Comparison of ENCODE assay signal across 8 cellular contexts in genomic region chr22:50582562-50583293, GRCh38. TPM values are rescaled to one million over a fixed set of nuclear protein-coding genes. Genes with fewer than 3 reads are reported as not detected.
DNase-seq lines count a peak whose midpoint lies in the region; ATAC-seq and TF ChIP-seq lines count a peak whose summit lies in the region.

Gene CHKB (minus strand): TSS chr22:50582849. CDS start chr22:50582781, 68 bp downstream.

- CTCF ChIA-PET in BJ (lab: Yijun Ruan, JAX): interaction anchor here (1.2 to 2.2 kb wide), 3 partner anchors 11 to 57 kb away, joined by 3 to 9 read pairs (median 4); partner anchors contain the start of gene SCO2

- H3K27me3 ChIP-seq in BJ (ENCODE audit: control insufficient read depth, insufficient read depth, low read length) (no peaks in the 10 kb centered on the region), colonic mucosa (no peaks in the 10 kb centered on the region)

- H3K36me3 ChIP-seq in BJ (ENCODE audit: control insufficient read depth, insufficient read depth, low read length) (peaks cover 8% of the 10 kb centered on the region), colonic mucosa (no peaks in the 10 kb centered on the region)

- peak within 1 kb of the TSS; percentile 83 for H3K4me3 ChIP-seq in BJ (ENCODE audit: low read depth, low read length)
- peak within 1 kb of the TSS; percentile 85 for H3K4me3 ChIP-seq in colonic mucosa

- POLR2A ChIA-PET in BJ (lab: Charles Lee): no interaction called here

- TF ChIP-seq CTCF in BJ (IDR thresholded peaks at IDR 0.05; ENCODE audit: insufficient read depth, low read depth, low read length) (no peak), colonic mucosa (IDR thresholded peaks at IDR 0.05) (no peak)

- peak within 1 kb of the TSS; percentile 93 for H3K4me3 Mint-ChIP-seq in activated CD4-positive, alpha-beta T cell treated with anti-CD3 and anti-CD28 coated beads, Interleukin-2, amount 10 ng/mL, durations not matched to agents 24 days and 14 days

- H3K4me1 Mint-ChIP-seq in activated CD4-positive, alpha-beta T cell treated with anti-CD3 and anti-CD28 coated beads, Interleukin-2, amount 10 ng/mL, durations not matched to agents 24 days and 14 days: peaks cover 14% of the 10 kb centered on the region

- ATAC-seq in GM19324 (IDR thresholded peaks at IDR 0.05; ENCODE audit: low FRiP score, unreplicated experiment): peak; percentile 94
- peak; percentile 81 for ATAC-seq in HG03469 (IDR thresholded peaks at IDR 0.05; ENCODE audit: unreplicated experiment)

- H3K36me3 Mint-ChIP-seq in activated CD4-positive, alpha-beta T cell treated with anti-CD3 and anti-CD28 coated beads, Interleukin-2, amount 10 ng/mL, durations not matched to agents 24 days and 14 days (ENCODE audit: low read depth): peaks cover 18% of the 10 kb centered on the region

- DNase-seq in BJ (ENCODE audit: low read depth): peak; percentile 80
- peak; percentile 85 for DNase-seq in NCI-H526 treated with DMSO at 0.1 percent for 48 hours (lab: John Stamatoyannopoulos, UW)
- peak; percentile 100 for DNase-seq in activated CD4-positive, alpha-beta T cell treated with anti-CD3 and anti-CD28 coated beads, Interleukin-2, amount 10 ng/mL, durations not matched to agents 24 days and 14 days
- peak; percentile 98 for DNase-seq in colonic mucosa
- DNase-seq in kidney tubule cell (ENCODE audit: low spot score): peak; percentile 99
- DNase-seq in stimulated activated CD4-positive, alpha-beta T cell treated with anti-CD3 and anti-CD28 coated beads, Interleukin-1b, Interleukin-23, amount 100 ng/mL, for 24 hours (ENCODE audit: low read depth in 4 of 4, low spot score in 1 of 4): peak; percentile 93 to 98 (median 94)

- no peaks in the 10 kb centered on the region for H3K9me3 ChIP-seq in colonic mucosa

- intact Hi-C loops in activated CD4-positive, alpha-beta T cell treated with anti-CD3 and anti-CD28 coated beads, Interleukin-2, amount 10 ng/mL, durations not matched to agents 24 days and 14 days (cut with micrococcal nuclease): loop anchor here (1.0 to 2.0 kb wide), 8 partner anchors 19 to 112 kb away; partner anchors contain the start of genes ARSA, LMF2, SCO2 and TYMP
- intact Hi-C loops in colonic mucosa (cut with DNase I): no loop called here

- peak within 1 kb of the TSS; percentile 90 to 99 for H3K9ac ChIP-seq in colonic mucosa (ENCODE audit: low read depth in 2 of 2, low read length in 2 of 2)

- H3K9me3 Mint-ChIP-seq in activated CD4-positive, alpha-beta T cell treated with anti-CD3 and anti-CD28 coated beads, Interleukin-2, amount 10 ng/mL, durations not matched to agents 24 days and 14 days: no peaks in the 10 kb centered on the region

- H3K27me3 Mint-ChIP-seq in activated CD4-positive, alpha-beta T cell treated with anti-CD3 and anti-CD28 coated beads, Interleukin-2, amount 10 ng/mL, durations not matched to agents 24 days and 14 days: no peaks in the 10 kb centered on the region

- peak within 1 kb of the TSS; percentile 99 for H3K27ac ChIP-seq in colonic mucosa

- H3K4me1 ChIP-seq in colonic mucosa: peaks cover 9% of the 10 kb centered on the region

- H3K27ac Mint-ChIP-seq in activated CD4-positive, alpha-beta T cell treated with anti-CD3 and anti-CD28 coated beads, Interleukin-2, amount 10 ng/mL, durations not matched to agents 24 days and 14 days: peak within 1 kb of the TSS; percentile 93

RNA-seq across cellular contexts. Expression of gene CHKB, which starts in this region (rescaled TPM):
- polyA plus RNA-seq in BJ (2011; rRNA removed): 31.5 and 51.2 TPM in 2 replicates
- 9.9 and 16.3 TPM in 2 replicates for polyA minus RNA-seq in BJ (2011; rRNA and poly(A)+ RNA removed)
- 83.2 and 84.7 TPM in 2 replicates for total RNA-seq in activated CD4-positive, alpha-beta T cell treated with anti-CD3 and anti-CD28 coated beads, Interleukin-2, amount 10 ng/mL, durations not matched to agents 24 days and 14 days
- 10 to 100 TPM; 52.6 to 89.7 TPM for total RNA-seq in colonic mucosa

Comparison
In these comparisons a context has a peak if more than half of its experiments do, and no peak if none do; other contexts are left out.
1. Peak in every context shown above with its lines: DNase-seq, ATAC-seq, H3K4me3 ChIP-seq and H3K27ac ChIP-seq.